Comparison of ENCODE assay signal across 10 cellular contexts in the genomic region with DNA sequence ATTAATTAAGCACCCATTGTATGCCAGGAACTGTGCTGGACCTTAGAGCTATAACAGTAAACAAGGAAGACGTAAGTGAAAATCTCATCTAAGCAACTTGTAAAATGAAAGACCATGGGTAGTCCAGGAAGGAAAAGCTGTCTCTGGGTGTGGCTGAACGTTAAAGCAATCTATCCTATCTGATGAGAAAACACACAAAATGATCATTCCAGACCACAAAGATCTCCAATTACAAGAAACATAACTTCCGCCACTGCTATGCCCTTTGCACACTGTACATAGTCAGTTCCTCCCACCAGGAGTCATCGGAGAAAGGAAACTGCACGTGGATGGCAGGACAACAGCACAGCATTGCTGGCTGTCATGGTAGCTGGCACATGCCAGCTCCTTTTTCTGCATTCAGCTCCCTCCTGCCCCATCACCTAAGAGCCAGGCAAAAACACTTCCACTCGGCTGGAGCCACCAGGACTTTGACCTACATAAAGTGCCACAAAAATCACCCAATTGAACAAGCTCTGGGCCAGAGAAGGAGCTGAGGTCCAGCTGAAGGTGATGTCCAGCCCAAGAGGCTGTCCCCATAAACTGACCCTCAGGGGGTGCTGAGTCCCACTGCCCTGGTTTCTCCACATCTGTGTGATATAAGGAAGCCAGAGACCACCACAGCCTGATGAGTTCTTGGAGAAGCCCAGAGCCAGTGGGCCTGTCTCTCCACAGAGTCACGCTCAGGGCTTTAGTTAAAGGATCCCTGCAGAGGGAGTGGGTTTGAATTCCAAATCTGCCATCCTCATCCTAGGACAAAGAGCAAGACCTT. TPM values are rescaled to one million over a fixed set of nuclear protein-coding genes. Genes with fewer than 3 reads are reported as not detected.
DNase-seq lines count a peak whose midpoint lies in the region; ATAC-seq and TF ChIP-seq lines count a peak whose summit lies in the region.
"Had no signal": no experiment of that assay in that cellular context is flagged by ENCODE, and none has a peak within 500 bp of the region (broad histone marks: within the 10 kb centered on the region; RNA-seq: fewer than 3 reads in every experiment).

No MANE protein-coding gene starts in this region.

- no peaks in the 10 kb centered on the region for H3K9me3 ChIP-seq in body of pancreas
- H3K9me3 ChIP-seq in naive thymus-derived CD4-positive, alpha-beta T cell (ENCODE audit: control insufficient read depth in 2 of 3, low read length in 3 of 3): no peaks in the 10 kb centered on the region

- no peak for ATAC-seq in body of pancreas
- ATAC-seq in naive thymus-derived CD4-positive, alpha-beta T cell: no peak
- ATAC-seq in GM19455 (IDR thresholded peaks at IDR 0.05; ENCODE audit: unreplicated experiment): no peak

- H3K27me3 Mint-ChIP-seq in Calu3 (ENCODE audit: unreplicated experiment): no peaks in the 10 kb centered on the region
- peaks cover 4% of the 10 kb centered on the region for H3K27me3 Mint-ChIP-seq in activated CD4-positive, alpha-beta T cell treated with anti-CD3 and anti-CD28 coated beads, Interleukin-2, amount 10 ng/mL, durations not matched to agents 7 days and 5 days
- peaks cover 4 to 15% (median 8%) of the 10 kb centered on the region in 5 donors for H3K27me3 Mint-ChIP-seq in naive thymus-derived CD4-positive, alpha-beta T cell
- H3K27me3 Mint-ChIP-seq: stimulated activated naive B cell treated with anti-CD40 and anti-IgM and Interleukin-4, amounts not matched to agents 10 μg/mL and 1 μg/mL and 100 μg/mL, for 72 hours had no signal

- TF ChIP-seq CTCF in Calu3 (IDR thresholded peaks at IDR 0.05; ENCODE audit: unreplicated experiment) (no peak), body of pancreas (IDR thresholded peaks at IDR 0.05) (no peak)

- intact Hi-C loops in Calu3 (cut with micrococcal nuclease; ENCODE audit: unreplicated experiment) (loop anchor here (1.0 kb wide), 3 partner anchors 42 to 111 kb away; no protein-coding TSS in a partner anchor), body of pancreas (cut with DNase I) (no loop called here)
- intact Hi-C loops in naive thymus-derived CD4-positive, alpha-beta T cell (cut with micrococcal nuclease): no loop called here

- no TSS peak for BruUV-seq in Calu3 (replicated peaks; lab: Mats Ljungman, UMichigan)

- H3K27ac Mint-ChIP-seq in Calu3 (ENCODE audit: unreplicated experiment): peak overlapping the region; percentile 88
- H3K27ac Mint-ChIP-seq in activated CD4-positive, alpha-beta T cell treated with anti-CD3 and anti-CD28 coated beads, Interleukin-2, amount 10 ng/mL, durations not matched to agents 7 days and 5 days: no peak overlapping the region
- H3K27ac Mint-ChIP-seq in naive thymus-derived CD4-positive, alpha-beta T cell: no peak overlapping the region
- H3K27ac Mint-ChIP-seq: stimulated activated naive B cell treated with anti-CD40 and anti-IgM and Interleukin-4, amounts not matched to agents 10 μg/mL and 1 μg/mL and 100 μg/mL, for 72 hours had no signal

- 52 to 64% methylated on average over 5 to 7 of the region's 7 CpGs for WGBS in body of pancreas, 2 donors

- in situ Hi-C loops in KBM-7 (cut with MboI; ENCODE audit: low pct_unique_long_range_greater_than_20kb, low sequenced_read_pairs): no loop called here

- DNase-seq in Calu3: peak; percentile 86
- DNase-seq in KBM-7: peak; percentile 76
- DNase-seq in body of pancreas: no peak
- DNase-seq in mucosa of gallbladder (ENCODE audit: low spot score): peak; percentile 20
- DNase-seq in hepatic stellate cell (ENCODE audit: low spot score): no peak
- DNase-seq in activated CD4-positive, alpha-beta T cell treated with anti-CD3 and anti-CD28 coated beads, Interleukin-2, amount 10 ng/mL, durations not matched to agents 7 days and 5 days: no peak
- no peak for DNase-seq in naive thymus-derived CD4-positive, alpha-beta T cell
- DNase-seq: activated T-cell treated with anti-CD3 and anti-CD28 coated beads for 4 hours had no signal

- peaks cover 55% of the 10 kb centered on the region for H3K4me1 ChIP-seq in body of pancreas
- H3K4me1 ChIP-seq in naive thymus-derived CD4-positive, alpha-beta T cell (ENCODE audit: control insufficient read depth in 2 of 2, insufficient read depth in 2 of 2, low read length in 2 of 2): no peaks in the 10 kb centered on the region

- peaks cover 62% of the 10 kb centered on the region for H3K4me1 Mint-ChIP-seq in Calu3 (ENCODE audit: low read depth, unreplicated experiment)
- peaks cover 14% of the 10 kb centered on the region for H3K4me1 Mint-ChIP-seq in activated CD4-positive, alpha-beta T cell treated with anti-CD3 and anti-CD28 coated beads, Interleukin-2, amount 10 ng/mL, durations not matched to agents 7 days and 5 days
- peaks cover 6 to 16% (median 10%) of the 10 kb centered on the region in 7 donors for H3K4me1 Mint-ChIP-seq in naive thymus-derived CD4-positive, alpha-beta T cell

- POLR2A ChIA-PET in activated CD4-positive, alpha-beta T cell treated with anti-CD3 and anti-CD28 coated beads, Interleukin-2, amount 10 ng/mL, durations not matched to agents 7 days and 5 days (lab: Charles Lee): no interaction called here
- POLR2A ChIA-PET in naive thymus-derived CD4-positive, alpha-beta T cell (lab: Charles Lee): interaction anchor here (0.6 kb wide), 1 partner anchor 223 kb away, joined by 4 read pairs; no protein-coding TSS in a partner anchor

- H3K9me3 Mint-ChIP-seq in Calu3 (ENCODE audit: low read depth, unreplicated experiment): no peaks in the 10 kb centered on the region
- H3K9me3 Mint-ChIP-seq in activated CD4-positive, alpha-beta T cell treated with anti-CD3 and anti-CD28 coated beads, Interleukin-2, amount 10 ng/mL, durations not matched to agents 7 days and 5 days: no peaks in the 10 kb centered on the region
- H3K9me3 Mint-ChIP-seq in naive thymus-derived CD4-positive, alpha-beta T cell: no peaks in the 10 kb centered on the region
- H3K9me3 Mint-ChIP-seq: stimulated activated naive B cell treated with anti-CD40 and anti-IgM and Interleukin-4, amounts not matched to agents 10 μg/mL and 1 μg/mL and 100 μg/mL, for 72 hours had no signal

- CTCF ChIA-PET in Calu3 (lab: Charles Lee): interaction anchor here (0.6 to 4.9 kb wide), 14 partner anchors 9 to 504 kb away, joined by 3 to 45 read pairs (median 4); no protein-coding TSS in a partner anchor
- CTCF ChIA-PET in activated CD4-positive, alpha-beta T cell treated with anti-CD3 and anti-CD28 coated beads, Interleukin-2, amount 10 ng/mL, durations not matched to agents 7 days and 5 days (lab: Charles Lee): interaction anchor here (1.0 kb wide), 1 partner anchor 332 kb away, joined by 3 read pairs; no protein-coding TSS in a partner anchor
- CTCF ChIA-PET in naive thymus-derived CD4-positive, alpha-beta T cell (lab: Charles Lee): no interaction called here

- no peaks in the 10 kb centered on the region for H3K27me3 ChIP-seq in body of pancreas
- no peaks in the 10 kb centered on the region for H3K27me3 ChIP-seq in naive thymus-derived CD4-positive, alpha-beta T cell (ENCODE audit: control insufficient read depth in 2 of 2, insufficient read depth in 2 of 2, low read length in 2 of 2)

- no peak overlapping the region for H3K4me3 ChIP-seq in body of pancreas
- H3K4me3 ChIP-seq in naive thymus-derived CD4-positive, alpha-beta T cell (ENCODE audit: low read length): no peak overlapping the region

- peak overlapping the region; percentile 21 for H3K4me3 Mint-ChIP-seq in Calu3 (ENCODE audit: low read depth, unreplicated experiment)
- no peak overlapping the region for H3K4me3 Mint-ChIP-seq in activated CD4-positive, alpha-beta T cell treated with anti-CD3 and anti-CD28 coated beads, Interleukin-2, amount 10 ng/mL, durations not matched to agents 7 days and 5 days
- H3K4me3 Mint-ChIP-seq in naive thymus-derived CD4-positive, alpha-beta T cell: no peak overlapping the region
- H3K4me3 Mint-ChIP-seq: stimulated activated naive B cell treated with anti-CD40 and anti-IgM and Interleukin-4, amounts not matched to agents 10 μg/mL and 1 μg/mL and 100 μg/mL, for 72 hours had no signal

- no peak for TF ChIP-seq POLR2A in body of pancreas (IDR thresholded peaks at IDR 0.05)

- no peaks in the 10 kb centered on the region for H3K36me3 ChIP-seq in body of pancreas (replicated peaks in 1 of 2; ENCODE audit: insufficient read depth in 1 of 2, low read depth in 2 of 2)
- no peaks in the 10 kb centered on the region for H3K36me3 ChIP-seq in naive thymus-derived CD4-positive, alpha-beta T cell (ENCODE audit: control insufficient read depth in 2 of 3, insufficient read depth in 3 of 3, low read length in 3 of 3)

- H3K36me3 Mint-ChIP-seq in Calu3 (ENCODE audit: insufficient read depth, unreplicated experiment): peaks cover 17% of the 10 kb centered on the region
- H3K36me3 Mint-ChIP-seq in activated CD4-positive, alpha-beta T cell treated with anti-CD3 and anti-CD28 coated beads, Interleukin-2, amount 10 ng/mL, durations not matched to agents 7 days and 5 days (ENCODE audit: low read depth): no peaks in the 10 kb centered on the region
- no peaks in the 10 kb centered on the region for H3K36me3 Mint-ChIP-seq in naive thymus-derived CD4-positive, alpha-beta T cell

- H3K27ac ChIP-seq in body of pancreas: peak overlapping the region; percentile 68 to 91 (median 82)
- no peak overlapping the region for H3K27ac ChIP-seq in naive thymus-derived CD4-positive, alpha-beta T cell (ENCODE audit: low read depth, low read length)

RNA-seq across cellular contexts. Expression of a gene that starts 56.4 kb away (rescaled TPM):
- total RNA-seq in Calu3 (2022) (2.6 and 4.4 TPM in 2 replicates), body of pancreas (1 to 10 TPM in 1 of 2 donors, not detected in 1; 1.3 TPM), mucosa of gallbladder (not detected)
- total RNA-seq in activated CD4-positive, alpha-beta T cell treated with anti-CD3 and anti-CD28 coated beads, Interleukin-2, amount 10 ng/mL, durations not matched to agents 7 days and 5 days: under 1 TPM; 0.17 to 0.19 TPM
- under 1 TPM in 3 of 5 experiments, not detected in 2; 0.15 to 0.61 (median 0.44) TPM for total RNA-seq in naive thymus-derived CD4-positive, alpha-beta T cell
- not detected for polyA plus RNA-seq in naive thymus-derived CD4-positive, alpha-beta T cell

Comparison
In these comparisons a context has a peak if more than half of its experiments do, and no peak if none do; other contexts are left out.
1. DNase-seq: peak in Calu3 (single experiment), KBM-7 (single experiment) and mucosa of gallbladder (single experiment); none in body of pancreas (0 of 4), hepatic stellate cell (single experiment), activated CD4-positive, alpha-beta T cell treated with anti-CD3 and anti-CD28 coated beads, Interleukin-2, amount 10 ng/mL, durations not matched to agents 7 days and 5 days (single experiment) and naive thymus-derived CD4-positive, alpha-beta T cell (0 of 9).